ENCODE assay signal across 1 cellular context in the genomic region with DNA sequence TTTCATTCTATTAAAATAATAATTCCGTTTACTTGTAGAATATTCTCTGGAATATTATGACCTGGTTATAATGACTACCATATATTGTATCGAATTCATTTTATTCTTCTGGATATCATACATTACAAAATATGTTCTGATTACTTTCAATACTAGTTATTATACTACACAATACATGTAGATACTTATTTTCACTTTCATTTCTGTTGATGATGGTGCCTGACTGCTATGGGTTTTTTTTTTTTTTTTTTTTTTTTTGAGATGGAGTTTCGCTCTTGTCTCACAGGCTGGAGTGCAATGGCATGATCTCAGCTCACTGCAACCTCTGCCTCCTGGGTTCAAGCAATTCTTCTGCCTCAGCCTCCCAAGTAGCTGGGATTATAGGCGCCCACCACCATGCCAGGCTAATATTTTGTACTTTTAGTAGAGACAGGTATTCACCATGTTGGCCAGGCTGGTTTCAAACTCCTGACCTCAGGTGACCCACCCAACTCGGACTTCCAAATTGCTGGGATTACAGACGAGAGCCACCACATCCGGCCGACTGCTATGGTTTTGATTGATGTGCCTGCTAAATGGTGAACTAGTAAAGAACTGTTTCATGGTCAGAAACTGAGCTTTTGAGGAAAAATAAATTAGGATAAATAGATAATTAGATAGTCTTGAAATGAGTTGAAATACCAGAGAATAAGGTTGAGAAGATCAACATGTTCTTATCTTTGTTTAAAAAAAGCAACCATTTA.
TF ChIP-seq lines count a peak whose summit lies in the region.

No MANE protein-coding gene starts in this region.

TF ChIP-seq in WTC11, 78 proteins besides CTCF, POLR2A, EP300 and RAD21 (continued from another document):
- TF ChIP-seq TEAD4 (CRISPR knock-in tag; IDR thresholded peaks at IDR 0.05) = no peak
- TF ChIP-seq NR3C1 (CRISPR knock-in tag; conservative IDR thresholded peaks at IDR 0.05; ENCODE audit: low read depth) = no peak
- no peak for TF ChIP-seq JAZF1 (CRISPR knock-in tag; IDR thresholded peaks at IDR 0.05)
